Comparison of ENCODE assay signal across 17 cellular contexts in the genomic region with DNA sequence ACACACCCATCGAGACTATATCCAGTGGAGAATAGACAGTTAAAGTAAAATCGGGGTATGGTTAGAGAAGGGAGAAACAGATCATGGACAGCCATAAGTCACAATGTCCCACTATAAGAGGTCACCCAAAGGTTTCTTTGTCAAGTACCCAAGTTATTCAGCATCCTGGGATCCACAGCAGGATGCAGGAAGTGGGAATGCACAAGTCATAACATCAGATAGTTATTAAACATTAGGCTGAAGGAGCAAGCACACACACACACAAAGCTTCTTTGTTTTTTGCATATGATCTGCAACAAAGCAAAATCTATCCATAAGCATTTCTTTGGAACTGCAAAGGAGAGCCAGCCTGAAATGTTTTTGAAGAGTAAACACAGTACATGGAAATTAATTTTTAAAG.
DNase-seq lines count a peak whose midpoint lies in the region; ATAC-seq and TF ChIP-seq lines count a peak whose summit lies in the region.
"Had no signal": no experiment of that assay in that cellular context is flagged by ENCODE, and none has a peak within 500 bp of the region (broad histone marks: within the 10 kb centered on the region; RNA-seq: fewer than 3 reads in every experiment).

No MANE protein-coding gene starts in this region.

- H3F3A ChIP-seq in PC-3 (ENCODE audit: low read length, unreplicated experiment): no peaks in the 10 kb centered on the region

- H3K9me2 ChIP-seq in PC-3 (replicated peaks; ENCODE audit: low read length): no peaks in the 10 kb centered on the region

- peak; percentile 50 for ATAC-seq in PC-3
- no peak for ATAC-seq in GM19328 (IDR thresholded peaks at IDR 0.05; ENCODE audit: unreplicated experiment)
- ATAC-seq: CD8-positive, alpha-beta T cell had no signal

- CTCF ChIA-PET in PC-3 (lab: Charles Lee): interaction anchor here (0.6 kb wide), 1 partner anchor 69 kb away, joined by 3 read pairs; no protein-coding TSS in a partner anchor

- no peaks in the 10 kb centered on the region for H3K79me2 ChIP-seq in PC-3 (ENCODE audit: low read length)

- no peaks in the 10 kb centered on the region for H3K27me3 ChIP-seq in PC-3 (ENCODE audit: low read length)

- POLR2A ChIA-PET in PC-3 (lab: Charles Lee; ENCODE audit: unreplicated experiment): interaction anchor here (0.6 kb wide), 1 partner anchor 1258 kb away, joined by 5 read pairs; no protein-coding TSS in a partner anchor

- H2AFZ ChIP-seq in PC-3 (ENCODE audit: low read length): no peak overlapping the region

- H3K4me3 ChIP-seq in AG10803 (ENCODE audit: low read length): no peak overlapping the region
- no peak overlapping the region for H3K4me3 ChIP-seq in PC-3 (ENCODE audit: low read length)
- H3K4me3 ChIP-seq: HAP-1 had no signal

- H3K4me1 ChIP-seq in PC-3 (ENCODE audit: insufficient read depth, low read length): no peaks in the 10 kb centered on the region
- H3K4me1 ChIP-seq: HAP-1 had no signal

- no peak overlapping the region for H3K9ac ChIP-seq in PC-3 (ENCODE audit: low read length)
- H3K9ac ChIP-seq: KMS-11 had no signal

- TF ChIP-seq CTCF in AG10803 (conservative IDR thresholded peaks at IDR 0.05; ENCODE audit: low read length) (no peak), PC-3 (conservative IDR thresholded peaks at IDR 0.05; ENCODE audit: low read depth, low read length) (no peak)

- no peak overlapping the region for H3K4me2 ChIP-seq in PC-3 (ENCODE audit: low read length)
- H3K4me2 ChIP-seq: KMS-11 had no signal

- no peaks in the 10 kb centered on the region for H4K20me1 ChIP-seq in PC-3 (ENCODE audit: low read length)

- DNase-seq in AG10803 (ENCODE audit: low read depth) (peak; percentile 3), COLO829 (ENCODE audit: low spot score) (peak; percentile 47), PC-3 (no peak), foreskin melanocyte (peak; percentile 89), GF-D8 (lab: John Stamatoyannopoulos, UW) (no peak), midbrain (lab: John Stamatoyannopoulos, UW) (no peak)
- DNase-seq: ACHN; AML-193; CD8-positive, alpha-beta T cell; COR-L47; DMS 273 treated with DMSO at 0.1 percent for 48 hours; DMS53; DND-41; EL had no signal

- intact Hi-C loops in PC-3 (cut with micrococcal nuclease): no loop called here

- H3K36me3 ChIP-seq in PC-3 (ENCODE audit: low read depth, low read length): no peaks in the 10 kb centered on the region
- H3K36me3 ChIP-seq: HAP-1 had no signal

- H3K9me3 ChIP-seq in PC-3 (ENCODE audit: low read length): no peaks in the 10 kb centered on the region
- H3K9me3 ChIP-seq: HAP-1 had no signal

- no peak overlapping the region for H3K27ac ChIP-seq in PC-3 (ENCODE audit: low read length)
- H3K27ac ChIP-seq: KMS-11 had no signal

- BruUV-seq in PC-3 (replicated peaks; lab: Mats Ljungman, UMichigan): no TSS peak

Comparison
In these comparisons a context has a peak if more than half of its experiments do, and no peak if none do; other contexts are left out.
1. DNase-seq: peak in AG10803 (single experiment), COLO829 (single experiment) and foreskin melanocyte (single experiment); none in PC-3 (single experiment), GF-D8 (single experiment) and midbrain (single experiment).